17 cellular contexts compared by ENCODE assay signal in genomic region chr7:98548981-98549380, GRCh38.
DNase-seq lines count a peak whose midpoint lies in the region; ATAC-seq and TF ChIP-seq lines count a peak whose summit lies in the region.
"Had no signal": no experiment of that assay in that cellular context is flagged by ENCODE, and none has a peak within 500 bp of the region (broad histone marks: within the 10 kb centered on the region; RNA-seq: fewer than 3 reads in every experiment).

No MANE protein-coding gene starts in this region.

- no peaks in the 10 kb centered on the region for H3K4me1 Mint-ChIP-seq in glutamatergic neuron (ENCODE audit: low read depth, unreplicated experiment)
- H3K4me1 Mint-ChIP-seq: B cell had no signal

- H3K36me3 Mint-ChIP-seq in glutamatergic neuron (ENCODE audit: unreplicated experiment), result no peaks in the 10 kb centered on the region
- H3K36me3 Mint-ChIP-seq: CD8-positive, alpha-beta T cell had no signal

- POLR2A ChIA-PET in A673 (lab: Charles Lee; ENCODE audit: low non-redundant PET) (no interaction called here), Panc1 (lab: Charles Lee) (no interaction called here)

- H3K9me3 Mint-ChIP-seq in glutamatergic neuron (ENCODE audit: unreplicated experiment), result no peaks in the 10 kb centered on the region

- CTCF ChIA-PET in A673 (lab: Charles Lee), result no interaction called here
- CTCF ChIA-PET in Panc1 (lab: Charles Lee), result no interaction called here

- H3K9me3 ChIP-seq in A673 (ENCODE audit: low read depth, low read length, poor library complexity, severe bottlenecking) (no peaks in the 10 kb centered on the region), Panc1 (ENCODE audit: control insufficient read depth, insufficient read depth, low read depth, low read length) (no peaks in the 10 kb centered on the region; the same call in 1 of the 2 replicates), spleen (peaks cover 0 to 28% (median 26%) of the 10 kb centered on the region in 8 donors)

- TF ChIP-seq CTCF in A673 (conservative IDR thresholded peaks at IDR 0.05; ENCODE audit: low read depth, low read length) (no peak), Panc1 (IDR thresholded peaks at IDR 0.05) (no peak), fibroblast of mammary gland (conservative IDR thresholded peaks at IDR 0.05; ENCODE audit: control insufficient read depth, insufficient read depth, low read depth, low read length) (no peak), spleen (IDR thresholded peaks at IDR 0.05 in 8 of 11, conservative IDR thresholded peaks at IDR 0.05 in 3 of 11) (no peak), glutamatergic neuron (IDR thresholded peaks at IDR 0.05; ENCODE audit: partially characterized antibody, unreplicated experiment) (no peak)

- H3K4me3 Mint-ChIP-seq in glutamatergic neuron (ENCODE audit: unreplicated experiment), result no peak overlapping the region
- H3K4me3 Mint-ChIP-seq: B cell; CD8-positive, alpha-beta T cell had no signal

- peaks cover 8% of the 10 kb centered on the region for H3K27me3 Mint-ChIP-seq in glutamatergic neuron (ENCODE audit: unreplicated experiment)
- H3K27me3 Mint-ChIP-seq: B cell had no signal

- no peaks in the 10 kb centered on the region for H3K4me1 ChIP-seq in A673 (ENCODE audit: insufficient read depth, low read length, poor library complexity, severe bottlenecking)
- H3K4me1 ChIP-seq in Panc1 (ENCODE audit: control insufficient read depth, insufficient read depth, low read length), result no peaks in the 10 kb centered on the region
- no peaks in the 10 kb centered on the region for H3K4me1 ChIP-seq in spleen

- in situ Hi-C loops in Panc1 (cut with HindIII; ENCODE audit: low pct_unique_long_range_greater_than_20kb, low sequenced_read_pairs), result no loop called here

- H3K36me3 ChIP-seq in A673 (ENCODE audit: insufficient read depth, low read length, poor library complexity, severe bottlenecking), result no peaks in the 10 kb centered on the region
- no peaks in the 10 kb centered on the region for H3K36me3 ChIP-seq in Panc1 (ENCODE audit: control insufficient read depth, insufficient read depth, low read length)
- no peaks in the 10 kb centered on the region for H3K36me3 ChIP-seq in spleen
- H3K36me3 ChIP-seq: BLaER1 treated with 17β-estradiol and CSF1 and Interleukin-3, amounts not matched to agents 10 nM and 100 nM had no signal

- H3K27me3 ChIP-seq in A673 (replicated peaks; ENCODE audit: insufficient read depth, low read depth, low read length, poor library complexity) (no peaks in the 10 kb centered on the region), Panc1 (ENCODE audit: control insufficient read depth, insufficient read depth, low read length) (no peaks in the 10 kb centered on the region), spleen (replicated peaks in 1 of 7) (peaks cover 0 to 17% (median 0%) of the 10 kb centered on the region in 7 donors)
- H3K27me3 ChIP-seq: BLaER1 treated with 17β-estradiol and CSF1 and Interleukin-3, amounts not matched to agents 10 nM and 100 nM had no signal

- no peak overlapping the region for H3K4me3 ChIP-seq in A673 (ENCODE audit: low read depth, low read length, poor library complexity, severe bottlenecking)
- no peak overlapping the region for H3K4me3 ChIP-seq in Panc1 (ENCODE audit: low read depth in 2 of 2, low read length in 2 of 2)
- H3K4me3 ChIP-seq in fibroblast of mammary gland (ENCODE audit: control insufficient read depth, low read depth, low read length), result no peak overlapping the region
- no peak overlapping the region for H3K4me3 ChIP-seq in spleen
- H3K4me3 ChIP-seq: BLaER1 treated with 17β-estradiol and CSF1 and Interleukin-3, amounts not matched to agents 10 nM and 100 nM; GM12878 had no signal

- no peak for TF ChIP-seq POLR2A in spleen (IDR thresholded peaks at IDR 0.05)

- DNase-seq in A673 (ENCODE audit: low spot score) (peak; percentile 26), LHCN-M2 (ENCODE audit: low read depth) (peak; percentile 41), Panc1 (ENCODE audit: low read depth, low spot score) (no peak), fibroblast of mammary gland (ENCODE audit: low read depth) (peak; percentile 6), spleen (no peak), activated gamma-delta T cell treated with Interleukin-2 at 50 U/mL for 16 hours (no peak), glutamatergic neuron (no peak)
- DNase-seq: 8988T; CD8-positive, alpha-beta T cell; DMS153; DMS79; GF-D8; HCEC 1CT had no signal

- BruUV-seq in A673 (replicated peaks; lab: Mats Ljungman, UMichigan), result no TSS peak
- no TSS peak for BruUV-seq in Panc1 (replicated peaks; lab: Mats Ljungman, UMichigan)

- WGBS in spleen, 5 donors, result 66 to 90% (median 73%) methylated on average over 6 of the region's 6 CpGs

- no peak overlapping the region for H3K27ac ChIP-seq in A673 (ENCODE audit: low read depth, low read length, poor library complexity, severe bottlenecking)
- H3K27ac ChIP-seq in Panc1 (ENCODE audit: low read length), result no peak overlapping the region
- H3K27ac ChIP-seq in spleen, result no peak overlapping the region
- H3K27ac ChIP-seq: BLaER1 treated with 17β-estradiol and CSF1 and Interleukin-3, amounts not matched to agents 10 nM and 100 nM had no signal

- ATAC-seq in Panc1 (0 out of 2 replicates have a peak, but pooled peaks have one; percentile 55), GM21447 (IDR thresholded peaks at IDR 0.05; ENCODE audit: unreplicated experiment) (no peak)
- ATAC-seq: CD8-positive, alpha-beta T cell; GM12878 had no signal

- intact Hi-C loops in A673 (cut with micrococcal nuclease; ENCODE audit: unreplicated experiment), result no loop called here
- intact Hi-C loops in Panc1 (cut with micrococcal nuclease; ENCODE audit: unreplicated experiment), result no loop called here
- intact Hi-C loops in spleen (cut with DNase I; ENCODE audit: low total_unique reads), result no loop called here

- H3K27ac Mint-ChIP-seq in glutamatergic neuron (ENCODE audit: unreplicated experiment), result no peak overlapping the region
- H3K27ac Mint-ChIP-seq: B cell; CD8-positive, alpha-beta T cell had no signal

Comparison
In these comparisons a context has a peak if more than half of its experiments do, and no peak if none do; other contexts are left out.
1. DNase-seq: peak in A673 (single experiment), LHCN-M2 (single experiment) and fibroblast of mammary gland (single experiment); none in Panc1 (single experiment), spleen (single experiment), activated gamma-delta T cell treated with Interleukin-2 at 50 U/mL for 16 hours (single experiment) and glutamatergic neuron (single experiment).